Comparison of ENCODE assay signal across 27 cellular contexts in genomic region chr6:131049515-131050081, GRCh38.
"Had no signal": no experiment of that assay in that cellular context is flagged by ENCODE, and none has a peak within 500 bp of the region (broad histone marks: within the 10 kb centered on the region; RNA-seq: fewer than 3 reads in every experiment).

No MANE protein-coding gene starts in this region.

- H3K27me3 ChIP-seq: breast epithelium, esophagus muscularis mucosa, heart right ventricle, left lung, neutrophil, pancreas, spleen, testis had no signal

- H3K4me3 ChIP-seq: breast epithelium, esophagus muscularis mucosa, heart right ventricle, left lung, lung, pancreas, prostate gland, spleen, testis had no signal

- H3K4me1 ChIP-seq: breast epithelium, left lung, pancreas, prostate gland, testis had no signal

- H3K4me1 Mint-ChIP-seq: activated CD4-positive, alpha-beta T cell treated with anti-CD3 and anti-CD28 coated beads for 36 hours; activated naive CD4-positive, alpha-beta T cell treated with anti-CD3 and anti-CD28 coated beads, Interleukin-2, amount 10 ng/mL, durations not matched to agents 7 days and 5 days; central memory CD8-positive, alpha-beta T cell; endodermal cell; nephron progenitor cell had no signal

- H3K4me3 Mint-ChIP-seq: activated CD4-positive, alpha-beta T cell treated with anti-CD3 and anti-CD28 coated beads for 36 hours; activated naive CD4-positive, alpha-beta T cell treated with anti-CD3 and anti-CD28 coated beads, Interleukin-2, amount 10 ng/mL, durations not matched to agents 7 days and 5 days; activated naive CD8-positive, alpha-beta T cell treated with anti-CD3 and anti-CD28 coated beads, Interleukin-2, amount 10 ng/mL, durations not matched to agents 7 days and 5 days; central memory CD8-positive, alpha-beta T cell; dendritic cell treated with granulocyte-macrophage colony-stimulating factor and Interleukin-4, amounts not matched to agents 40 ng/mL and 50 ng/mL, for 4 days; endodermal cell; nephron progenitor cell had no signal

- H3K9me3 ChIP-seq: testis had no signal

- H3K36me3 ChIP-seq: breast epithelium, esophagus muscularis mucosa, heart right ventricle, neutrophil, pancreas, prostate gland had no signal

- H3K27ac ChIP-seq: esophagus muscularis mucosa, left lung, neutrophil, pancreas, prostate gland, spleen, testis had no signal

- DNase-seq: activated CD4-positive, alpha-beta T cell treated with anti-CD3 and anti-CD28 coated beads for 36 hours; activated CD4-positive, alpha-beta T cell treated with anti-CD3 and anti-CD28 coated beads, Interleukin-2, amount 50 U/mL, for 4 hours; activated CD4-positive, CD25-positive, alpha-beta regulatory T cell; activated effector memory CD4-positive, alpha-beta T cell treated with Interleukin-2 at 50 U/mL for 16 hours; activated naive CD4-positive, alpha-beta T cell treated with anti-CD3 and anti-CD28 coated beads, Interleukin-2, amount 10 ng/mL, durations not matched to agents 7 days and 5 days; activated naive CD8-positive, alpha-beta T cell treated with anti-CD3 and anti-CD28 coated beads, Interleukin-2, amount 10 ng/mL, durations not matched to agents 7 days and 5 days; activated T-cell treated with anti-CD3 and anti-CD28 coated beads for 4 hours; endodermal cell; foreskin melanocyte; heart right ventricle; left lung; nephron progenitor cell; pancreas; retina; spleen; stimulated activated naive CD4-positive, alpha-beta T cell treated with Interleukin-2 at 50 U/mL for 16 hours; testis; trophoblast cell had no signal

- FAIRE-seq: islet of Langerhans, pancreas, urothelium cell line had no signal

- ATAC-seq: activated CD4-positive, alpha-beta T cell treated with anti-CD3 and anti-CD28 coated beads for 36 hours; heart right ventricle; left lung; pancreas had no signal

- H3K27ac Mint-ChIP-seq: activated CD4-positive, alpha-beta T cell treated with anti-CD3 and anti-CD28 coated beads for 36 hours; activated naive CD4-positive, alpha-beta T cell treated with anti-CD3 and anti-CD28 coated beads, Interleukin-2, amount 10 ng/mL, durations not matched to agents 7 days and 5 days; activated naive CD8-positive, alpha-beta T cell treated with anti-CD3 and anti-CD28 coated beads, Interleukin-2, amount 10 ng/mL, durations not matched to agents 7 days and 5 days; dendritic cell treated with granulocyte-macrophage colony-stimulating factor and Interleukin-4, amounts not matched to agents 40 ng/mL and 50 ng/mL, for 4 days; endodermal cell; nephron progenitor cell had no signal

- H3K27me3 Mint-ChIP-seq: activated CD4-positive, alpha-beta T cell treated with anti-CD3 and anti-CD28 coated beads for 36 hours; activated naive CD8-positive, alpha-beta T cell treated with anti-CD3 and anti-CD28 coated beads, Interleukin-2, amount 10 ng/mL, durations not matched to agents 7 days and 5 days; central memory CD8-positive, alpha-beta T cell; dendritic cell treated with granulocyte-macrophage colony-stimulating factor and Interleukin-4, amounts not matched to agents 40 ng/mL and 50 ng/mL, for 4 days had no signal
